In genomic region chr13:64339373-64340063, GRCh38 we compare ENCODE assay signal across 19 cellular contexts.
A peak's percentile ranks its signal among the peaks of the same experiment; 100 is the strongest.
DNase-seq lines count a peak whose midpoint lies in the region; ATAC-seq, FAIRE-seq and TF ChIP-seq lines count a peak whose summit lies in the region.
"Had no signal": no experiment of that assay in that cellular context is flagged by ENCODE, and none has a peak within 500 bp of the region (broad histone marks: within the 10 kb centered on the region; RNA-seq: fewer than 3 reads in every experiment).

No MANE protein-coding gene starts in this region.

- TF ChIP-seq POLR2A in HepG2 (IDR thresholded peaks at IDR 0.05; ENCODE audit: insufficient read depth in 1 of 2, low read depth in 2 of 2, low read length in 2 of 2) (no peak), right lobe of liver (IDR thresholded peaks at IDR 0.05) (no peak)

- DNase-seq in HepG2 (ENCODE audit: low spot score) (no peak), right lobe of liver (no peak), WTC11 (ENCODE audit: low spot score) (no peak), iPS DF 4.7 (ENCODE audit: extremely low read depth, low spot score) (peak; percentile 11), brain microvascular endothelial cell (no peak), GOT3 (lab: John Stamatoyannopoulos, UW) (no peak), DMS 273 (lab: John Stamatoyannopoulos, UW; ENCODE audit: unreplicated experiment) (no peak)
- DNase-seq: AML-193; Caco-2; CD4-positive, alpha-beta T cell; DMS79 treated with DMSO at 0.1 percent for 48 hours; GF-D8; HFFc6 had no signal

- FAIRE-seq in HepG2 (lab: Jason Lieb, UNC) = no peak
- FAIRE-seq: A549, H54, HTR-8/SVneo had no signal

- H3K9me3 ChIP-seq in HepG2 (ENCODE audit: low read length) = peaks cover 26% of the 10 kb centered on the region
- H3K9me3 ChIP-seq in right lobe of liver = peaks cover 0 to 6% (median 0%) of the 10 kb centered on the region in 4 donors
- H3K9me3 ChIP-seq: A549 had no signal

- no peak overlapping the region for H2AFZ ChIP-seq in HepG2 (ENCODE audit: low read length)

- no peak for TF ChIP-seq EP300 in HepG2 (IDR thresholded peaks at IDR 0.05; ENCODE audit: low read depth in 2 of 2, low read length in 2 of 2)
- TF ChIP-seq EP300 in HepG2 (CRISPR knock-in tag; IDR thresholded peaks at IDR 0.05; ENCODE audit: borderline replicate concordance) = no peak

- TF ChIP-seq RAD21 in HepG2 (CRISPR knock-in tag; IDR thresholded peaks at IDR 0.05) = no peak

- in situ Hi-C loops in HepG2 (cut with HindIII; ENCODE audit: extremely low pct_ligation_motif_present, low pct_unique_long_range_greater_than_20kb) = no loop called here
- in situ Hi-C loops in brain microvascular endothelial cell (cut with HindIII; ENCODE audit: low pct_ligation_motif_present, low sequenced_read_pairs) = no loop called here

- H3K4me3 ChIP-seq in HepG2 (replicated peaks in 1 of 3; ENCODE audit: insufficient read depth in 1 of 3, low read depth in 2 of 3, low read length in 3 of 3) (no peak overlapping the region), right lobe of liver (no peak overlapping the region), brain microvascular endothelial cell (ENCODE audit: low read depth, low read length) (no peak overlapping the region)
- H3K4me3 ChIP-seq: A549 had no signal

- peaks cover 37% of the 10 kb centered on the region for H3K9me3 Mint-ChIP-seq in WTC11

- H3K4me2 ChIP-seq in HepG2 (ENCODE audit: low read depth, low read length) = no peak overlapping the region
- H3K4me2 ChIP-seq: A549 had no signal

- no peaks in the 10 kb centered on the region for H3K27me3 Mint-ChIP-seq in WTC11 (ENCODE audit: low read depth)
- H3K27me3 Mint-ChIP-seq: CD4-positive, alpha-beta T cell had no signal

- H3K36me3 Mint-ChIP-seq in WTC11 = peaks cover 26% of the 10 kb centered on the region

- no peaks in the 10 kb centered on the region for H3K79me2 ChIP-seq in HepG2 (ENCODE audit: insufficient read depth, low read length)

- TF ChIP-seq CTCF in HepG2 (CRISPR knock-in tag; IDR thresholded peaks at IDR 0.05) = no peak
- no peak for TF ChIP-seq CTCF in right lobe of liver (IDR thresholded peaks at IDR 0.05)
- no peak for TF ChIP-seq CTCF in WTC11 (IDR thresholded peaks at IDR 0.05)
- no peak for TF ChIP-seq CTCF in brain microvascular endothelial cell (IDR thresholded peaks at IDR 0.05; ENCODE audit: low read depth, low read length, missing control alignments)

- no peaks in the 10 kb centered on the region for H4K20me1 ChIP-seq in HepG2 (ENCODE audit: insufficient read depth, low read length)

- H3K4me1 ChIP-seq in HepG2 (ENCODE audit: insufficient read depth, low read length) (no peaks in the 10 kb centered on the region), right lobe of liver (no peaks in the 10 kb centered on the region)
- H3K4me1 ChIP-seq: A549, Caco-2 had no signal

- no TSS peak for BruUV-seq in HepG2 (replicated peaks; lab: Mats Ljungman, UMichigan)

- no peak overlapping the region for H3K9ac ChIP-seq in HepG2 (ENCODE audit: insufficient read depth, low read depth, low read length)

- no peak overlapping the region for H3K4me3 Mint-ChIP-seq in WTC11
- H3K4me3 Mint-ChIP-seq: CD4-positive, alpha-beta T cell; HFFc6 had no signal

- H3K36me3 ChIP-seq in HepG2 (replicated peaks in 1 of 2; ENCODE audit: control insufficient read depth in 1 of 2, insufficient read depth in 2 of 2, low read length in 2 of 2) (no peaks in the 10 kb centered on the region), right lobe of liver (no peaks in the 10 kb centered on the region), brain microvascular endothelial cell (replicated peaks) (no peaks in the 10 kb centered on the region)

- H3K27me3 ChIP-seq in HepG2 (ENCODE audit: control insufficient read depth in 1 of 2, insufficient read depth in 2 of 2, low read length in 2 of 2) (no peaks in the 10 kb centered on the region), right lobe of liver (no peaks in the 10 kb centered on the region), brain microvascular endothelial cell (replicated peaks) (no peaks in the 10 kb centered on the region)

- CTCF ChIA-PET in HepG2 (lab: Yijun Ruan, JAX; ENCODE audit: low intra/inter-chr PET ratio, low total read pairs) (no interaction called here), WTC11 (lab: Charles Lee) (no interaction called here)

- H3K27ac ChIP-seq in HepG2 (ENCODE audit: extremely low read length, insufficient read depth, low read length) (no peak overlapping the region), right lobe of liver (no peak overlapping the region), brain microvascular endothelial cell (no peak overlapping the region)
- H3K27ac ChIP-seq: 22Rv1, A549, C4-2B had no signal

- no peak for ATAC-seq in HepG2
- ATAC-seq in right lobe of liver = no peak
- ATAC-seq in WTC11 = peak; percentile 97
- ATAC-seq: A549, HCT116 had no signal

- H3K4me1 Mint-ChIP-seq in WTC11 = peaks cover 22% of the 10 kb centered on the region

- WGBS in HepG2 (ENCODE audit: low lambda C conversion rate) = under 1% methylated on average over 8 of the region's 8 CpGs
- 44% methylated on average over 8 of the region's 8 CpGs for WGBS in right lobe of liver (ENCODE audit: insufficient coverage, low coverage, low lambda C conversion rate, missing lambda C conversion rate)

- POLR2A ChIA-PET in HepG2 (lab: Yijun Ruan, JAX) = no interaction called here
- POLR2A ChIA-PET in WTC11 (lab: Charles Lee) = no interaction called here

- H3K27ac Mint-ChIP-seq in WTC11 = peak overlapping the region; percentile 73
- H3K27ac Mint-ChIP-seq: CD4-positive, alpha-beta T cell; HFFc6 had no signal

- intact Hi-C loops in HepG2 (cut with micrococcal nuclease; ENCODE audit: unreplicated experiment) = no loop called here
- intact Hi-C loops in right lobe of liver (cut with DNase I) = no loop called here

TF ChIP-seq in HepG2, 621 proteins besides CTCF, POLR2A, EP300 and RAD21:
- TF ChIP-seq CREB1 (IDR thresholded peaks at IDR 0.05) (peak; percentile 73), CREB1 (CRISPR knock-in tag; IDR thresholded peaks at IDR 0.05) (no peak), ZNF644 (CRISPR knock-in tag; IDR thresholded peaks at IDR 0.05; ENCODE audit: low read depth) (no peak)

TF ChIP-seq in WTC11, 78 proteins besides CTCF, POLR2A, EP300 and RAD21:
- no peak for TF ChIP-seq TEAD1 (CRISPR knock-in tag; IDR thresholded peaks at IDR 0.05)
TF ChIP-seq in WTC11: peak in this region for 0.
